ENCODE assay signal across 9 cellular contexts in genomic region chr4:22514001-22514400, GRCh38. TPM values are rescaled to one million over a fixed set of nuclear protein-coding genes. Genes with fewer than 3 reads are reported as not detected.
A peak's percentile ranks its signal among the peaks of the same experiment; 100 is the strongest.
DNase-seq lines count a peak whose midpoint lies in the region; ATAC-seq and TF ChIP-seq lines count a peak whose summit lies in the region.
"Had no signal": no experiment of that assay in that cellular context is flagged by ENCODE, and none has a peak within 500 bp of the region (broad histone marks: within the 10 kb centered on the region; RNA-seq: fewer than 3 reads in every experiment).

No MANE protein-coding gene starts in this region.

- H3K27ac ChIP-seq in VCaP (peak overlapping the region; percentile 88), gastroesophageal sphincter (peak overlapping the region in 3 of 4 donors; percentile 85 to 93 (median 86))
- H3K27ac ChIP-seq: C4-2B had no signal

- H3K9me3 ChIP-seq in gastroesophageal sphincter: no peaks in the 10 kb centered on the region

- no peak for TF ChIP-seq POLR2A in gastroesophageal sphincter (IDR thresholded peaks at IDR 0.05)

- no peak for TF ChIP-seq EP300 in gastroesophageal sphincter (IDR thresholded peaks at IDR 0.05)

- peak overlapping the region in 1 of 2 donors; percentile 68 for H3K4me3 ChIP-seq in gastroesophageal sphincter
- peak overlapping the region; percentile 70 for H3K4me3 ChIP-seq in skeletal muscle cell (ENCODE audit: low read depth, low read length)

- WGBS in gastroesophageal sphincter (ENCODE audit: low coverage in 1 of 2), 2 donors: 25 to 35% methylated on average over 6 of the region's 6 CpGs

- peak overlapping the region; percentile 89 for H3K4me3 Mint-ChIP-seq in activated CD4-positive, alpha-beta T cell treated with anti-CD3 and anti-CD28 coated beads for 36 hours

- ATAC-seq in activated CD4-positive, alpha-beta T cell treated with anti-CD3 and anti-CD28 coated beads for 36 hours: no peak
- ATAC-seq in gastroesophageal sphincter (no peak), HG03045 (IDR thresholded peaks at IDR 0.05; ENCODE audit: unreplicated experiment) (no peak), GM18861 (IDR thresholded peaks at IDR 0.05; ENCODE audit: unreplicated experiment) (no peak)

- no peaks in the 10 kb centered on the region for H3K36me3 ChIP-seq in gastroesophageal sphincter

- no peak for DNase-seq in activated CD4-positive, alpha-beta T cell treated with anti-CD3 and anti-CD28 coated beads for 36 hours
- DNase-seq in activated CD4-positive, alpha-beta T cell treated with anti-CD3 and anti-CD28 coated beads for 1 hour: no peak
- DNase-seq in skeletal muscle cell (ENCODE audit: low read depth): no peak
- DNase-seq in stimulated activated naive CD4-positive, alpha-beta T cell treated with Interleukin-2 at 50 U/mL for 16 hours (lab: John Stamatoyannopoulos, UW): no peak

- H3K27me3 ChIP-seq in gastroesophageal sphincter: no peaks in the 10 kb centered on the region

- H3K36me3 Mint-ChIP-seq in activated CD4-positive, alpha-beta T cell treated with anti-CD3 and anti-CD28 coated beads for 36 hours (ENCODE audit: low read depth): peaks cover 7% of the 10 kb centered on the region

- intact Hi-C loops in activated CD4-positive, alpha-beta T cell treated with anti-CD3 and anti-CD28 coated beads for 36 hours (cut with DNase I, micrococcal nuclease): loop anchor here in 1 of 2 experiments (10.0 kb wide), 1 partner anchor 161 kb away; no protein-coding TSS in a partner anchor

- no peak overlapping the region for H3K27ac Mint-ChIP-seq in activated CD4-positive, alpha-beta T cell treated with anti-CD3 and anti-CD28 coated beads for 36 hours

- POLR2A ChIA-PET in activated CD4-positive, alpha-beta T cell treated with anti-CD3 and anti-CD28 coated beads for 36 hours (lab: Charles Lee): no interaction called here

- H3K4me1 Mint-ChIP-seq in activated CD4-positive, alpha-beta T cell treated with anti-CD3 and anti-CD28 coated beads for 36 hours: peaks cover 13% of the 10 kb centered on the region

- peaks cover 14% of the 10 kb centered on the region for H3K27me3 Mint-ChIP-seq in activated CD4-positive, alpha-beta T cell treated with anti-CD3 and anti-CD28 coated beads for 36 hours

- TF ChIP-seq CTCF in VCaP (conservative IDR thresholded peaks at IDR 0.05) (no peak), gastroesophageal sphincter (IDR thresholded peaks at IDR 0.05) (no peak)

- H3K4me1 ChIP-seq in gastroesophageal sphincter: peaks cover 0 to 23% (median 10%) of the 10 kb centered on the region in 3 donors

- CTCF ChIA-PET in activated CD4-positive, alpha-beta T cell treated with anti-CD3 and anti-CD28 coated beads for 36 hours (lab: Charles Lee): interaction anchor here (1.2 kb wide), 1 partner anchor 13 kb away, joined by 4 read pairs; no protein-coding TSS in a partner anchor

- no peaks in the 10 kb centered on the region for H3K9me3 Mint-ChIP-seq in activated CD4-positive, alpha-beta T cell treated with anti-CD3 and anti-CD28 coated beads for 36 hours (ENCODE audit: low read depth)

RNA-seq across cellular contexts. Expression of gene ADGRA3, which starts 1.9 kb away (rescaled TPM):
- total RNA-seq in activated CD4-positive, alpha-beta T cell treated with anti-CD3 and anti-CD28 coated beads for 36 hours: 10 to 100 TPM; 10.8 to 15.2 TPM
- total RNA-seq in gastroesophageal sphincter: 10 to 100 TPM; 17.8 to 48.8 (median 32.4) TPM
